ENCODE assay signal across 16 cellular contexts in genomic region chr20:54199283-54199682, GRCh38. TPM values are rescaled to one million over a fixed set of nuclear protein-coding genes. Genes with fewer than 3 reads are reported as not detected.
"Had no signal": no experiment of that assay in that cellular context is flagged by ENCODE, and none has a peak within 500 bp of the region (broad histone marks: within the 10 kb centered on the region; RNA-seq: fewer than 3 reads in every experiment).

No MANE protein-coding gene starts in this region.

- H3K9me3 Mint-ChIP-seq: activated CD4-positive, alpha-beta memory T cell treated with anti-CD3 and anti-CD28 coated beads for 36 hours; activated T-cell treated with anti-CD3 and anti-CD28 coated beads, Interleukin-2, amount 50 U/mL, for 72 hours; nephron progenitor cell; stimulated activated naive B cell treated with anti-CD40 and anti-IgM and Interleukin-4, amounts not matched to agents 10 μg/mL and 1 μg/mL and 100 μg/mL, for 72 hours had no signal

- H3K27ac Mint-ChIP-seq: activated CD4-positive, alpha-beta memory T cell treated with anti-CD3 and anti-CD28 coated beads for 36 hours; activated naive CD8-positive, alpha-beta T cell; activated T-cell treated with anti-CD3 and anti-CD28 coated beads, Interleukin-2, amount 50 U/mL, for 72 hours; nephron progenitor cell; stimulated activated naive B cell treated with anti-CD40 and anti-IgM and Interleukin-4, amounts not matched to agents 10 μg/mL and 1 μg/mL and 100 μg/mL, for 72 hours had no signal

- H3K4me1 ChIP-seq: left lung, prostate gland, tibial artery, vagina had no signal

- H3K27ac ChIP-seq: coronary artery, left lung, prostate gland, skin epidermis, tibial artery, vagina had no signal

- H3K27me3 Mint-ChIP-seq: activated naive CD8-positive, alpha-beta T cell had no signal

- H3K4me3 Mint-ChIP-seq: activated CD4-positive, alpha-beta memory T cell treated with anti-CD3 and anti-CD28 coated beads for 36 hours; activated naive CD8-positive, alpha-beta T cell; activated T-cell treated with anti-CD3 and anti-CD28 coated beads, Interleukin-2, amount 50 U/mL, for 72 hours; nephron progenitor cell; stimulated activated naive B cell treated with anti-CD40 and anti-IgM and Interleukin-4, amounts not matched to agents 10 μg/mL and 1 μg/mL and 100 μg/mL, for 72 hours had no signal

- H3K4me3 ChIP-seq: coronary artery, left lung, prostate gland, skin epidermis, tibial artery, vagina had no signal

- DNase-seq: amniotic stem cell had no signal

- FAIRE-seq: kidney had no signal

- H3K27me3 ChIP-seq: left lung, vagina had no signal

- H3K36me3 Mint-ChIP-seq: activated CD4-positive, alpha-beta memory T cell treated with anti-CD3 and anti-CD28 coated beads for 36 hours; activated naive CD8-positive, alpha-beta T cell; stimulated activated naive B cell treated with anti-CD40 and anti-IgM and Interleukin-4, amounts not matched to agents 10 μg/mL and 1 μg/mL and 100 μg/mL, for 72 hours had no signal

- H3K9me3 ChIP-seq: left lung, prostate gland, tibial artery, vagina had no signal

- H3K36me3 ChIP-seq: left lung, prostate gland, tibial artery, vagina had no signal

RNA-seq across cellular contexts. Expression of gene CYP24A1, which starts 25.5 kb away (rescaled TPM):
- total RNA-seq: activated T-cell treated with anti-CD3 and anti-CD28 coated beads, Interleukin-2, amount 50 U/mL, for 72 hours; endothelial cell of umbilical vein; right cardiac atrium; subcutaneous adipose tissue had no signal
- polyA plus RNA-seq: endothelial cell of umbilical vein, right cardiac atrium had no signal
